ENCODE assay signal across 11 cellular contexts in the genomic region with DNA sequence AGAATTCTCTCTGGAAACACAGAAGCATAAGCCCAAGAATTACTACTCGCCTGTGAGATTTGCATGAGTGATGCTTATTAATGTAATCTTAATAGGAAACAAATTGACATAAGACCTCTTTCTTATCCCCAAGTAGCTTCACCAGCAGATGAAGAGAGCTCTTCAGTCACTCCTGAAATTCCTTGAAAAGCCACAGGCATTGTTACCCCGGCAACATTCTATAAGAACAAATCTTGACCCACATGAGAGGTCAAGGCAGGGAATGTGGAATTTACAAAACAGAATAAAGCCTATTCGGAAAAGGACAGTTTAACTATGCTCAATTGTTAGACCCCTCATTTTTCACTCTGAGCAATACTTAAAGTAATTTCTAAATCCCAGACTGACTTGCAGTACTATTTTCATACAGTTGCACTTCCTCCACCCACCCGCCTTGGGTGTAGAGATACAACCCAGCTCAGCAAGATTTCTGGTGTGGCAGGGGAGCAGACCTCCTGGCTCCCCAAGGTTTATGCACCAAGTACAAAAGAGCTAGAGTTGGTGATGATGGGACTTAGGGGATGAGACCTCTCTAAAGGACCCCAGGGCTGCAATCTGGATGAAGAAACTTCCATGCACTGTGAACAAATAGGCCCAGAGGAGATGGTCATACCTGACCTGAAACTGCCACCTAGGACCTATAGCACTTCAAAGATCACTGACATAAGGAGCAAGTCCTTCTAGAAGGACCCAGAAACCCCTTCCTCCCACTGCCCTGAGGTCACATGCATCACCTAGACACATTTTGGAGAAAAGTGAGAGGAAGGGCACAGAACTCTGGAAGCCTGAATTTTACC.
DNase-seq lines count a peak whose midpoint lies in the region; ATAC-seq and TF ChIP-seq lines count a peak whose summit lies in the region.
"Had no signal": no experiment of that assay in that cellular context is flagged by ENCODE, and none has a peak within 500 bp of the region (broad histone marks: within the 10 kb centered on the region; RNA-seq: fewer than 3 reads in every experiment).

No MANE protein-coding gene starts in this region.

- H3K4me2 ChIP-seq in osteoblast (ENCODE audit: insufficient read depth, low read length), result no peak overlapping the region

- 60 to 68% methylated on average over 4 of the region's 4 CpGs for WGBS in thyroid gland, 2 donors

- H3K9me3 ChIP-seq in thyroid gland (no peaks in the 10 kb centered on the region), osteoblast (ENCODE audit: low read depth, low read length) (no peaks in the 10 kb centered on the region)

- H3K27me3 ChIP-seq in thyroid gland, result no peaks in the 10 kb centered on the region
- H3K27me3 ChIP-seq in osteoblast (ENCODE audit: insufficient read depth, low read length), result no peaks in the 10 kb centered on the region

- no peak overlapping the region for H3K27ac ChIP-seq in thyroid gland
- no peak overlapping the region for H3K27ac ChIP-seq in osteoblast (ENCODE audit: low read depth, low read length)
- H3K27ac ChIP-seq: C4-2B, epithelial cell of prostate had no signal

- no peak for TF ChIP-seq CTCF in choroid plexus epithelial cell (conservative IDR thresholded peaks at IDR 0.05; ENCODE audit: low read depth, low read length)
- TF ChIP-seq CTCF in thyroid gland (IDR thresholded peaks at IDR 0.05), result no peak
- TF ChIP-seq CTCF in osteoblast (IDR thresholded peaks at IDR 0.05; ENCODE audit: extremely low read depth, low read depth, low read length), result no peak

- H2AFZ ChIP-seq in osteoblast (ENCODE audit: low read length), result no peak overlapping the region

- no peak for TF ChIP-seq POLR2A in thyroid gland (IDR thresholded peaks at IDR 0.05)

- H3K79me2 ChIP-seq in osteoblast (ENCODE audit: insufficient read depth, low read length), result no peaks in the 10 kb centered on the region

- DNase-seq in choroid plexus epithelial cell (ENCODE audit: low read depth), result peak; percentile 77
- DNase-seq in thyroid gland, result no peak
- no peak for DNase-seq in pons (ENCODE audit: low spot score)
- DNase-seq in osteoblast (ENCODE audit: insufficient read length, low spot score, missing footprints), result no peak
- DNase-seq: NCI-H187 had no signal

- no peak overlapping the region for H3K4me3 ChIP-seq in choroid plexus epithelial cell (ENCODE audit: low read depth, low read length)
- no peak overlapping the region for H3K4me3 ChIP-seq in thyroid gland (replicated peaks in 1 of 3)
- no peak overlapping the region for H3K4me3 ChIP-seq in osteoblast (ENCODE audit: insufficient read depth, low read length)

- no peaks in the 10 kb centered on the region for H4K20me1 ChIP-seq in osteoblast (ENCODE audit: insufficient read depth, low read length)

- intact Hi-C loops in thyroid gland (cut with DNase I), result no loop called here

- no peaks in the 10 kb centered on the region for H3K4me1 ChIP-seq in thyroid gland
- H3K4me1 ChIP-seq in osteoblast (ENCODE audit: insufficient read depth, low read length), result no peaks in the 10 kb centered on the region

- ATAC-seq in GM18498 (IDR thresholded peaks at IDR 0.05; ENCODE audit: unreplicated experiment) (peak; percentile 96), GM21515 (IDR thresholded peaks at IDR 0.05; ENCODE audit: unreplicated experiment) (peak; percentile 98), HG03280 (IDR thresholded peaks at IDR 0.05; ENCODE audit: unreplicated experiment) (peak; percentile 91)
- no peak for ATAC-seq in activated CD4-positive, CD25-positive, alpha-beta regulatory T cell treated with anti-CD3 and anti-CD28 coated beads, Interleukin-2, amount 50 U/mL, for 24 hours

- H3K36me3 ChIP-seq in thyroid gland (no peaks in the 10 kb centered on the region), osteoblast (ENCODE audit: insufficient read depth, low read length) (no peaks in the 10 kb centered on the region)

Comparison
In these comparisons a context has a peak if more than half of its experiments do, and no peak if none do; other contexts are left out.
1. ATAC-seq: peak in GM18498 (single experiment), GM21515 (single experiment) and HG03280 (single experiment); none in activated CD4-positive, CD25-positive, alpha-beta regulatory T cell treated with anti-CD3 and anti-CD28 coated beads, Interleukin-2, amount 50 U/mL, for 24 hours (0 of 2).